Comparison of ENCODE assay signal across 8 cellular contexts in the genomic region with DNA sequence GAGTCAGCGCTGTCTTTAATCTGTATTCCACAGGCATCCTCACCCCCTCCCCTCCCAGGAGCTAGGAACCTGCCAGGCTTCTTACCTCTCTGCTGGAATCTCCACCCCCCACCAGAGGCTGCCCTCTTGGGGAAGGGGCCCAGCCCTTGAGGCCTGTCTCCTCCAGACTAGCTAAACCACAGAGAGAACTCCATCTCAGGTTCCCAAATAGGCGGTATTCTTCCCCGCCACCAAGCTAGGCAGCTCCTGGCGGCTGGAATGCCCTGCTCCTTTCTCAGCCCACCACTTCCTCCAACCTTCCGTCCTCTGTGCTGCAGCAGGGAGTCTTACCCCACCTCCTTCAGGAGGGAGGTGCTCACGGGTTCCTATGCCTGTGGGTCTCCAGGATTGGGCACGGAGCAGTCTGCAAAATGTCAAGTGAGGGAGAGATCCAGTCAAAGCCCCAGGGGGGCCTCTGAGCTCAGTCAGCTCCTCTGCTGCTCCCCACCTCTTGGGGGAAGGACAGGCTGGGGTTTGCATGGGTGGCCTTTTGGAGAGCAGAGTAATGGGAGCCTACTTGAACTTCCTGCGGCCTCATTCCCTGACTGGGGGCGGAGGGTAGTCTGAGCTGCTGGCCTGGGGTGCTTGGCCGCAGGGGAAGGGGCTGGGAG. TPM values are rescaled to one million over a fixed set of nuclear protein-coding genes. Genes with fewer than 3 reads are reported as not detected.
A peak's percentile ranks its signal among the peaks of the same experiment; 100 is the strongest.
DNase-seq lines count a peak whose midpoint lies in the region; ATAC-seq and TF ChIP-seq lines count a peak whose summit lies in the region.

No MANE protein-coding gene starts in this region.

- H3K9me3 ChIP-seq in breast epithelium = no peaks in the 10 kb centered on the region
- H3K9me3 ChIP-seq in WERI-Rb-1 (ENCODE audit: severe bottlenecking) = no peaks in the 10 kb centered on the region
- H3K9me3 ChIP-seq in stomach smooth muscle (ENCODE audit: control insufficient read depth in 2 of 2, low read length in 2 of 2) = no peaks in the 10 kb centered on the region

- intact Hi-C loops in breast epithelium (cut with DNase I; ENCODE audit: low total_unique reads) (no loop called here), MCF 10A (cut with micrococcal nuclease) (no loop called here)

- H3K27me3 ChIP-seq in breast epithelium (no peaks in the 10 kb centered on the region), WERI-Rb-1 (ENCODE audit: insufficient read depth, low read depth, severe bottlenecking) (no peaks in the 10 kb centered on the region), stomach smooth muscle (ENCODE audit: control insufficient read depth in 1 of 2, insufficient read depth in 2 of 2, low read length in 2 of 2) (no peaks in the 10 kb centered on the region)

- H3K4me3 ChIP-seq in breast epithelium = peak overlapping the region in 2 of 3 donors; percentile 61 to 83
- peak overlapping the region; percentile 65 for H3K4me3 ChIP-seq in WERI-Rb-1 (ENCODE audit: low read depth, low read length)
- H3K4me3 ChIP-seq in iPS-11a (ENCODE audit: low read depth, low read length) = peak overlapping the region; percentile 27
- peak overlapping the region; percentile 4 to 74 for H3K4me3 ChIP-seq in stomach smooth muscle (ENCODE audit: low read length in 2 of 2)

- POLR2A ChIA-PET in MCF 10A (lab: Yijun Ruan, JAX) = interaction anchor here (0.8 to 1.0 kb wide), 2 partner anchors 25 to 89 kb away, joined by 3 to 4 read pairs; no protein-coding TSS in a partner anchor

- no peak overlapping the region for H3K4me3 Mint-ChIP-seq in MCF 10A (ENCODE audit: unreplicated experiment)

- no peaks in the 10 kb centered on the region for H3K9me3 Mint-ChIP-seq in MCF 10A (ENCODE audit: unreplicated experiment)

- peak in 1 of 2 donors; percentile 69 for DNase-seq in breast epithelium (ENCODE audit: low spot score in 2 of 2)
- DNase-seq in MCF 10A (ENCODE audit: unreplicated experiment) = no peak
- DNase-seq in WERI-Rb-1 = peak; percentile 70
- DNase-seq in activated CD4-positive, alpha-beta T cell treated with anti-CD3 and anti-CD28 coated beads for 4 hours = no peak

- TF ChIP-seq CTCF in breast epithelium (IDR thresholded peaks at IDR 0.05) (peak in 2 of 3 donors; percentile 20 to 51), MCF 10A (IDR thresholded peaks at IDR 0.05; ENCODE audit: unreplicated experiment) (no peak), WERI-Rb-1 (IDR thresholded peaks at IDR 0.05; ENCODE audit: low read depth, low read length) (peak; percentile 26; the same call in 1 of the 2 replicates)

- H3K27ac ChIP-seq in breast epithelium (peak overlapping the region; percentile 78 to 90), WERI-Rb-1 (peak overlapping the region; percentile 99), stomach smooth muscle (ENCODE audit: low read length) (peak overlapping the region; percentile 79)

- no peaks in the 10 kb centered on the region for H3K36me3 Mint-ChIP-seq in MCF 10A (ENCODE audit: insufficient read depth, unreplicated experiment)

- H3K27me3 Mint-ChIP-seq in MCF 10A (ENCODE audit: insufficient read depth, unreplicated experiment) = no peaks in the 10 kb centered on the region

- peaks cover 13% of the 10 kb centered on the region for H3K4me1 Mint-ChIP-seq in MCF 10A (ENCODE audit: insufficient read depth, unreplicated experiment)

- H3K36me3 ChIP-seq in breast epithelium = no peaks in the 10 kb centered on the region
- peaks cover 9% of the 10 kb centered on the region for H3K36me3 ChIP-seq in WERI-Rb-1
- H3K36me3 ChIP-seq in stomach smooth muscle (ENCODE audit: control insufficient read depth in 2 of 2, insufficient read depth in 2 of 2, low read length in 2 of 2) = no peaks in the 10 kb centered on the region

- no peak for TF ChIP-seq POLR2A in breast epithelium (IDR thresholded peaks at IDR 0.05)

- H3K27ac Mint-ChIP-seq in MCF 10A (ENCODE audit: low read depth, unreplicated experiment) = no peak overlapping the region

- ATAC-seq in HG02610 (IDR thresholded peaks at IDR 0.05; ENCODE audit: unreplicated experiment) (no peak), esophagus mucosa (no peak)

- H3K4me1 ChIP-seq in breast epithelium (peaks cover 15 to 27% of the 10 kb centered on the region in 2 donors), stomach smooth muscle (ENCODE audit: control insufficient read depth, insufficient read depth, low read length) (peaks cover 72% of the 10 kb centered on the region)

- H3K9ac ChIP-seq in stomach smooth muscle (ENCODE audit: low read length in 2 of 2) = peak overlapping the region; percentile 51 to 62

- no TSS peak for BruUV-seq in MCF 10A (replicated peaks; lab: Mats Ljungman, UMichigan)

- CTCF ChIA-PET in MCF 10A (lab: Yijun Ruan, JAX) = interaction anchor here (0.7 to 1.0 kb wide), 2 partner anchors 97 to 99 kb away, joined by 3 to 6 read pairs; no protein-coding TSS in a partner anchor

RNA-seq across cellular contexts. Expression of gene SREBF1, which starts 55.7 kb away (rescaled TPM):
- total RNA-seq in breast epithelium (100 to 1,000 TPM in 1 of 3 donors, 10 to 100 TPM in 2; 39.0 to 119 (median 81.3) TPM), MCF 10A (2022) (87.1 and 91.7 TPM in 2 replicates), esophagus mucosa (142 TPM)
